ENCODE assay signal across 1 cellular context in genomic region chr17:38600416-38600815, GRCh38.
TF ChIP-seq lines count a peak whose summit lies in the region.

No MANE protein-coding gene starts in this region.

TF ChIP-seq in HepG2, 621 proteins besides CTCF, POLR2A, EP300 and RAD21 (continued from another document and continues in another):
- TF ChIP-seq ZBTB33 (CRISPR knock-in tag; IDR thresholded peaks at IDR 0.05): no peak
- no peak for TF ChIP-seq ZNF713 (CRISPR knock-in tag; IDR thresholded peaks at IDR 0.05)
- TF ChIP-seq ZNF670 (CRISPR knock-in tag; IDR thresholded peaks at IDR 0.05; ENCODE audit: borderline replicate concordance): no peak
- no peak for TF ChIP-seq ZNF274 (CRISPR knock-in tag; IDR thresholded peaks at IDR 0.05)
- no peak for TF ChIP-seq GFI1 (CRISPR knock-in tag; IDR thresholded peaks at IDR 0.05; ENCODE audit: borderline replicate concordance)
- TF ChIP-seq SKIL (CRISPR knock-in tag; IDR thresholded peaks at IDR 0.05; ENCODE audit: borderline replicate concordance): no peak
- no peak for TF ChIP-seq GMEB1 (CRISPR knock-in tag; IDR thresholded peaks at IDR 0.05; ENCODE audit: borderline replicate concordance)
- peak; percentile 39; the same call in 1 of the 2 replicates for TF ChIP-seq ZBTB38 (CRISPR knock-in tag; IDR thresholded peaks at IDR 0.05)
- TF ChIP-seq POLR2G (IDR thresholded peaks at IDR 0.05; ENCODE audit: low read depth, low read length): no peak
- TF ChIP-seq MEIS2 (CRISPR knock-in tag; IDR thresholded peaks at IDR 0.05): no peak
- TF ChIP-seq ZFP91 (CRISPR knock-in tag; IDR thresholded peaks at IDR 0.05; ENCODE audit: borderline replicate concordance): no peak
- TF ChIP-seq KDM5B (CRISPR knock-in tag; IDR thresholded peaks at IDR 0.05; ENCODE audit: borderline replicate concordance): no peak
- TF ChIP-seq MXD1 (CRISPR knock-in tag; IDR thresholded peaks at IDR 0.05): no peak
- TF ChIP-seq ZNF513 (CRISPR knock-in tag; conservative IDR thresholded peaks at IDR 0.05): no peak
- 0 out of 2 replicates have a peak, but pooled peaks have one; percentile 46 for TF ChIP-seq DNMT1 (CRISPR knock-in tag; IDR thresholded peaks at IDR 0.05)
- no peak for TF ChIP-seq SIN3B (IDR thresholded peaks at IDR 0.05; ENCODE audit: low read length)
- TF ChIP-seq ZSCAN20 (CRISPR knock-in tag; IDR thresholded peaks at IDR 0.05; ENCODE audit: borderline replicate concordance): no peak
- no peak for TF ChIP-seq YEATS2 (CRISPR knock-in tag; IDR thresholded peaks at IDR 0.05; ENCODE audit: borderline replicate concordance)
- no peak for TF ChIP-seq ZNF598 (CRISPR knock-in tag; IDR thresholded peaks at IDR 0.05; ENCODE audit: borderline replicate concordance)
- TF ChIP-seq ZNF460 (CRISPR knock-in tag; IDR thresholded peaks at IDR 0.05; ENCODE audit: borderline replicate concordance): no peak
- TF ChIP-seq PAXIP1 (CRISPR knock-in tag; conservative IDR thresholded peaks at IDR 0.05): no peak
- TF ChIP-seq ZUFSP (CRISPR knock-in tag; IDR thresholded peaks at IDR 0.05; ENCODE audit: borderline replicate concordance): no peak
- no peak for TF ChIP-seq ZNF773 (CRISPR knock-in tag; IDR thresholded peaks at IDR 0.05; ENCODE audit: borderline replicate concordance)
- no peak for TF ChIP-seq ZNF225 (CRISPR knock-in tag; IDR thresholded peaks at IDR 0.05)
- no peak for TF ChIP-seq ZNF775 (CRISPR knock-in tag; IDR thresholded peaks at IDR 0.05; ENCODE audit: borderline replicate concordance)
- TF ChIP-seq FOXA3 (CRISPR knock-in tag; IDR thresholded peaks at IDR 0.05): no peak
- TF ChIP-seq ISL2 (CRISPR knock-in tag; IDR thresholded peaks at IDR 0.05): no peak
- no peak for TF ChIP-seq MXD4 (CRISPR knock-in tag; IDR thresholded peaks at IDR 0.05)
- no peak; the same call in 1 of the 2 replicates for TF ChIP-seq EED (CRISPR knock-in tag; IDR thresholded peaks at IDR 0.05)
- no peak for TF ChIP-seq TARDBP (CRISPR knock-in tag; IDR thresholded peaks at IDR 0.05)
- TF ChIP-seq AGO1 (IDR thresholded peaks at IDR 0.05; ENCODE audit: low read depth, low read length, poor library complexity, severe bottlenecking): peak; percentile 6
- no peak for TF ChIP-seq KAT8 (CRISPR knock-in tag; IDR thresholded peaks at IDR 0.05)
- TF ChIP-seq MEIS1 (CRISPR knock-in tag; IDR thresholded peaks at IDR 0.05; ENCODE audit: borderline replicate concordance): 0 out of 2 replicates have a peak, but pooled peaks have one; percentile 47
- 0 out of 2 replicates have a peak, but pooled peaks have one; percentile 32 for TF ChIP-seq SP4 (CRISPR knock-in tag; IDR thresholded peaks at IDR 0.05)
- no peak for TF ChIP-seq PRDM15 (CRISPR knock-in tag; IDR thresholded peaks at IDR 0.05)
- TF ChIP-seq ZNF549 (CRISPR knock-in tag; IDR thresholded peaks at IDR 0.05): no peak
- no peak for TF ChIP-seq ZSCAN9 (CRISPR knock-in tag; IDR thresholded peaks at IDR 0.05; ENCODE audit: borderline replicate concordance)
- TF ChIP-seq KDM6A (CRISPR knock-in tag; IDR thresholded peaks at IDR 0.05; ENCODE audit: low read depth): no peak
- TF ChIP-seq THAP7 (CRISPR knock-in tag; IDR thresholded peaks at IDR 0.05): no peak
- 0 out of 2 replicates have a peak, but pooled peaks have one; percentile 14 for TF ChIP-seq ZNF556 (CRISPR knock-in tag; IDR thresholded peaks at IDR 0.05; ENCODE audit: borderline replicate concordance)
- peak; percentile 34 for TF ChIP-seq ZFX (CRISPR knock-in tag; IDR thresholded peaks at IDR 0.05; ENCODE audit: low read depth)
- peak; percentile 51; the same call in 1 of the 2 replicates for TF ChIP-seq ARNTL (CRISPR knock-in tag; IDR thresholded peaks at IDR 0.05)
- TF ChIP-seq KDM2A (CRISPR knock-in tag; IDR thresholded peaks at IDR 0.05; ENCODE audit: borderline replicate concordance, low read depth): no peak
